1 cellular context compared by ENCODE assay signal in genomic region chr17:49545811-49546545, GRCh38.
TF ChIP-seq lines count a peak whose summit lies in the region.

No MANE protein-coding gene starts in this region.

TF ChIP-seq in H1, 55 proteins besides CTCF, POLR2A, EP300 and RAD21:
- TF ChIP-seq POLR2AphosphoS5 (IDR thresholded peaks at IDR 0.05; ENCODE audit: low read depth, low read length): no peak
- TF ChIP-seq ATF3 (IDR thresholded peaks at IDR 0.05; ENCODE audit: insufficient read depth, low read depth, low read length): no peak
- TF ChIP-seq ASH2L (IDR thresholded peaks at IDR 0.05; ENCODE audit: low read length): no peak
- no peak for TF ChIP-seq SIN3A (conservative IDR thresholded peaks at IDR 0.05 in 1 of 2, IDR thresholded peaks at IDR 0.05 in 1 of 2; ENCODE audit: low read depth in 1 of 2, low read length in 2 of 2)
- no peak for TF ChIP-seq SP4 (IDR thresholded peaks at IDR 0.05; ENCODE audit: low read length)
- TF ChIP-seq CHD2 (IDR thresholded peaks at IDR 0.05; ENCODE audit: low read length): no peak
- TF ChIP-seq TAF1 (IDR thresholded peaks at IDR 0.05; ENCODE audit: low read depth, low read length): no peak
- TF ChIP-seq CBX8 (IDR thresholded peaks at IDR 0.05; ENCODE audit: borderline replicate concordance, low read depth, low read length): no peak
- TF ChIP-seq YY1 (IDR thresholded peaks at IDR 0.05; ENCODE audit: low read depth, low read length): no peak
- TF ChIP-seq RNF2 (IDR thresholded peaks at IDR 0.05; ENCODE audit: borderline replicate concordance, low read depth, low read length, missing control alignments, poor library complexity, severe bottlenecking): no peak
- TF ChIP-seq CBX5 (IDR thresholded peaks at IDR 0.05; ENCODE audit: low read depth, low read length): no peak
- TF ChIP-seq ZNF274 (IDR thresholded peaks at IDR 0.05; ENCODE audit: borderline replicate concordance, extremely low read depth, low read length): no peak
- TF ChIP-seq JUN (IDR thresholded peaks at IDR 0.05; ENCODE audit: low read depth, low read length): no peak
- no peak for TF ChIP-seq EZH2 (IDR thresholded peaks at IDR 0.05; ENCODE audit: low read depth, low read length, severe bottlenecking)
- TF ChIP-seq SP1 (IDR thresholded peaks at IDR 0.05; ENCODE audit: low read depth, low read length): no peak
- TF ChIP-seq E2F6 (IDR thresholded peaks at IDR 0.05): no peak
- no peak for TF ChIP-seq BCL11A (IDR thresholded peaks at IDR 0.05; ENCODE audit: low read depth in 2 of 2, low read length in 2 of 2)
